34 cellular contexts compared by ENCODE assay signal in genomic region chr4:114900934-114901333, GRCh38.
"Had no signal": no experiment of that assay in that cellular context is flagged by ENCODE, and none has a peak within 500 bp of the region (broad histone marks: within the 10 kb centered on the region; RNA-seq: fewer than 3 reads in every experiment).

No MANE protein-coding gene starts in this region.

- H3K9me3 ChIP-seq: MG63 had no signal

- DNase-seq: Karpas-422, Kasumi-1, MG63, MM.1S, MV-4-11, NCI-H1048, NCI-H1092, NCI-H1092 treated with DMSO at 0.1 percent for 48 hours, NCI-H1105, NCI-H1105 treated with DMSO at 0.1 percent for 48 hours, NCI-H1417, NCI-H1417 treated with DMSO at 0.1 percent for 48 hours, NCI-H1436, NCI-H1436 treated with DMSO at 0.1 percent for 48 hours, NCI-H146, NCI-H1694, NCI-H1694 treated with DMSO at 0.1 percent for 48 hours, NCI-H187, NCI-H187 treated with DMSO at 0.1 percent for 48 hours, NCI-H1930, NCI-H2029, NCI-H2029 treated with DMSO at 0.1 percent for 48 hours, NCI-H2081, NCI-H2081 treated with DMSO at 0.1 percent for 48 hours, NCI-H2107, NCI-H2171, NCI-H2171 treated with DMSO at 0.1 percent for 48 hours, NCI-H2227 treated with DMSO at 0.1 percent for 48 hours, NCI-H226, NCI-H345, NCI-H446, NCI-H446 treated with DMSO at 0.1 percent for 48 hours, NCI-H510A, NCI-H510A treated with DMSO at 0.1 percent for 48 hours had no signal

- H3K4me3 ChIP-seq: MG63 had no signal

- H3K27me3 ChIP-seq: MG63 had no signal

- H3K36me3 ChIP-seq: MG63 had no signal
